ENCODE assay signal across 22 cellular contexts in the genomic region with DNA sequence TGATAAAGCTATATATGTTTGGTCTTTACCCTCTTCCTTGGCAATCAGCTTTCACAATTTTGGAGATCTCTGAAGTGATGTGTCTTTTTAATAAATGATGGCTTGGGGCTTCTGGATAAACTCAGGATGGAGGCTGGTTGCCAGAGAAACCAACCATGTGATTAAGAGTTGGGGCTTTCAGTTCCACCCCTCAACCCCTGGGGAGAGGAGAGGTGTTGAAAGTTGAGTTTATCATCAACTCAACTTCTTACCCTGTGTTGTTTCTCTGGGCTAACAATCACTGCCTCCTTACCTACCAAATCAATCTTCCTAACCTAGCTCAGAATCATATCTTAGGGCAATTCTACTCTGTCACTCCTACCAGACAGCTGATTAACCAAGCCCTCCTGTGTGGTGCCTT.
DNase-seq lines count a peak whose midpoint lies in the region; ATAC-seq and TF ChIP-seq lines count a peak whose summit lies in the region.
"Had no signal": no experiment of that assay in that cellular context is flagged by ENCODE, and none has a peak within 500 bp of the region (broad histone marks: within the 10 kb centered on the region; RNA-seq: fewer than 3 reads in every experiment).

No MANE protein-coding gene starts in this region.

- POLR2A ChIA-PET in CD8-positive, alpha-beta T cell (lab: Charles Lee): no interaction called here

- CTCF ChIA-PET in CD8-positive, alpha-beta T cell (lab: Charles Lee): no interaction called here

- no peaks in the 10 kb centered on the region for H3K36me3 Mint-ChIP-seq in osteocyte (ENCODE audit: unreplicated experiment)
- H3K36me3 Mint-ChIP-seq in CD8-positive, alpha-beta T cell: no peaks in the 10 kb centered on the region
- H3K36me3 Mint-ChIP-seq: activated naive CD8-positive, alpha-beta T cell treated with anti-CD3 and anti-CD28 coated beads, Interleukin-2, amount 10 ng/mL, durations not matched to agents 7 days and 5 days; WTC11 had no signal

- no peaks in the 10 kb centered on the region for H3K36me3 ChIP-seq in OCI-LY3 (replicated peaks; ENCODE audit: low read depth, low read length)
- no peaks in the 10 kb centered on the region for H3K36me3 ChIP-seq in CD8-positive, alpha-beta T cell (ENCODE audit: insufficient read depth, low read length)
- H3K36me3 ChIP-seq: breast epithelium, prostate gland had no signal

- H2AFZ ChIP-seq in OCI-LY3 (ENCODE audit: low read depth, low read length): no peak overlapping the region

- no peaks in the 10 kb centered on the region for H3K4me1 Mint-ChIP-seq in osteocyte (ENCODE audit: unreplicated experiment)
- no peaks in the 10 kb centered on the region for H3K4me1 Mint-ChIP-seq in CD8-positive, alpha-beta T cell (ENCODE audit: low read depth)
- H3K4me1 Mint-ChIP-seq: activated naive CD8-positive, alpha-beta T cell treated with anti-CD3 and anti-CD28 coated beads, Interleukin-2, amount 10 ng/mL, durations not matched to agents 7 days and 5 days; B cell; nephron had no signal

- H3K79me2 ChIP-seq in OCI-LY3 (ENCODE audit: low read length): no peaks in the 10 kb centered on the region

- DNase-seq in posterior cingulate gyrus (no peak), osteocyte (ENCODE audit: extremely low spot score, unreplicated experiment) (no peak), LoVo (ENCODE audit: low spot score) (no peak)
- no peak for DNase-seq in CD8-positive, alpha-beta T cell
- DNase-seq: activated CD8-positive, alpha-beta T cell treated with anti-CD3 and anti-CD28 coated beads, Interleukin-2, amount 10 ng/mL, durations not matched to agents 7 days and 5 days; activated naive CD8-positive, alpha-beta T cell treated with anti-CD3 and anti-CD28 coated beads, Interleukin-2, amount 10 ng/mL, durations not matched to agents 7 days and 5 days; DMS53; NCI-H2029 treated with DMSO at 0.1 percent for 48 hours; Right ventricle myocardium superior had no signal

- no peak overlapping the region for H3K27ac ChIP-seq in OCI-LY3 (ENCODE audit: low read length)
- H3K27ac ChIP-seq in CD8-positive, alpha-beta T cell (ENCODE audit: low read depth, low read length): no peak overlapping the region
- H3K27ac ChIP-seq: breast epithelium, epithelial cell of prostate, prostate gland had no signal

- peaks cover 3% of the 10 kb centered on the region for H3K9me3 Mint-ChIP-seq in osteocyte (ENCODE audit: unreplicated experiment)
- H3K9me3 Mint-ChIP-seq in CD8-positive, alpha-beta T cell: peaks cover 9% of the 10 kb centered on the region
- H3K9me3 Mint-ChIP-seq: activated naive CD8-positive, alpha-beta T cell treated with anti-CD3 and anti-CD28 coated beads, Interleukin-2, amount 10 ng/mL, durations not matched to agents 7 days and 5 days; nephron had no signal

- no peak overlapping the region for H3K4me3 Mint-ChIP-seq in osteocyte (ENCODE audit: unreplicated experiment)
- no peak overlapping the region for H3K4me3 Mint-ChIP-seq in CD8-positive, alpha-beta T cell
- H3K4me3 Mint-ChIP-seq: activated CD8-positive, alpha-beta T cell treated with anti-CD3 and anti-CD28 coated beads, Interleukin-2, amount 10 ng/mL, durations not matched to agents 7 days and 5 days; activated naive CD8-positive, alpha-beta T cell treated with anti-CD3 and anti-CD28 coated beads, Interleukin-2, amount 10 ng/mL, durations not matched to agents 7 days and 5 days; B cell; dendritic cell treated with granulocyte-macrophage colony-stimulating factor and Interleukin-4, amounts not matched to agents 40 ng/mL and 50 ng/mL, for 4 days; nephron; T-helper 1 cell treated with Interleukin-12 subunit alpha and Interleukin-12 subunit beta and Interleukin-4 antibody, amounts not matched to agents 30 μg/mL and 1 μg/mL, for 36 hours; WTC11 had no signal

- ATAC-seq in GM18909 (IDR thresholded peaks at IDR 0.05; ENCODE audit: poor library complexity, unreplicated experiment) (peak; percentile 80), GM21786 (IDR thresholded peaks at IDR 0.05; ENCODE audit: unreplicated experiment) (peak; percentile 74), HG03108 (IDR thresholded peaks at IDR 0.05; ENCODE audit: unreplicated experiment) (peak; percentile 41)
- no peak for ATAC-seq in CD8-positive, alpha-beta T cell
- ATAC-seq: activated CD8-positive, alpha-beta T cell treated with anti-CD3 and anti-CD28 coated beads, Interleukin-2, amount 10 ng/mL, durations not matched to agents 7 days and 5 days; WTC11 had no signal

- no peak overlapping the region for H3K27ac Mint-ChIP-seq in osteocyte (ENCODE audit: unreplicated experiment)
- no peak overlapping the region for H3K27ac Mint-ChIP-seq in CD8-positive, alpha-beta T cell
- H3K27ac Mint-ChIP-seq: activated CD8-positive, alpha-beta T cell treated with anti-CD3 and anti-CD28 coated beads, Interleukin-2, amount 10 ng/mL, durations not matched to agents 7 days and 5 days; activated naive CD8-positive, alpha-beta T cell treated with anti-CD3 and anti-CD28 coated beads, Interleukin-2, amount 10 ng/mL, durations not matched to agents 7 days and 5 days; B cell; dendritic cell treated with granulocyte-macrophage colony-stimulating factor and Interleukin-4, amounts not matched to agents 40 ng/mL and 50 ng/mL, for 4 days; nephron; T-helper 1 cell treated with Interleukin-12 subunit alpha and Interleukin-12 subunit beta and Interleukin-4 antibody, amounts not matched to agents 30 μg/mL and 1 μg/mL, for 36 hours; WTC11 had no signal

- no peaks in the 10 kb centered on the region for H3K27me3 Mint-ChIP-seq in osteocyte (ENCODE audit: unreplicated experiment)
- H3K27me3 Mint-ChIP-seq in CD8-positive, alpha-beta T cell (ENCODE audit: low read depth): no peaks in the 10 kb centered on the region
- H3K27me3 Mint-ChIP-seq: activated naive CD8-positive, alpha-beta T cell treated with anti-CD3 and anti-CD28 coated beads, Interleukin-2, amount 10 ng/mL, durations not matched to agents 7 days and 5 days; B cell; dendritic cell treated with granulocyte-macrophage colony-stimulating factor and Interleukin-4, amounts not matched to agents 40 ng/mL and 50 ng/mL, for 4 days had no signal

- H3K4me3 ChIP-seq in OCI-LY3 (ENCODE audit: low read length): no peak overlapping the region
- no peak overlapping the region for H3K4me3 ChIP-seq in CD8-positive, alpha-beta T cell (ENCODE audit: low read depth, low read length)
- H3K4me3 ChIP-seq: breast epithelium, prostate gland, smooth muscle cell had no signal

- peaks cover 37% of the 10 kb centered on the region for H3K4me1 ChIP-seq in OCI-LY3 (ENCODE audit: low read length)
- no peaks in the 10 kb centered on the region for H3K4me1 ChIP-seq in CD8-positive, alpha-beta T cell (ENCODE audit: insufficient read depth, low read length)
- H3K4me1 ChIP-seq: breast epithelium, prostate gland had no signal

- no peaks in the 10 kb centered on the region for H3K9me3 ChIP-seq in OCI-LY3 (ENCODE audit: insufficient read depth, low read length)
- no peaks in the 10 kb centered on the region for H3K9me3 ChIP-seq in CD8-positive, alpha-beta T cell (ENCODE audit: low read length)
- H3K9me3 ChIP-seq: breast epithelium, prostate gland had no signal

- TF ChIP-seq CTCF in OCI-LY3 (IDR thresholded peaks at IDR 0.05; ENCODE audit: low read depth, low read length) (no peak), osteocyte (IDR thresholded peaks at IDR 0.05) (no peak)
- no peak for TF ChIP-seq CTCF in CD8-positive, alpha-beta T cell (IDR thresholded peaks at IDR 0.05)

- H4K20me1 ChIP-seq in OCI-LY3 (ENCODE audit: insufficient read depth, low read length): no peaks in the 10 kb centered on the region

- H3K4me2 ChIP-seq in OCI-LY3 (ENCODE audit: low read length): peak overlapping the region; percentile 39
- H3K4me2 ChIP-seq: smooth muscle cell had no signal

- no peak overlapping the region for H3K9ac ChIP-seq in OCI-LY3 (ENCODE audit: low read length)

- H3K27me3 ChIP-seq in OCI-LY3 (ENCODE audit: low read depth, low read length): no peaks in the 10 kb centered on the region
- no peaks in the 10 kb centered on the region for H3K27me3 ChIP-seq in CD8-positive, alpha-beta T cell (ENCODE audit: insufficient read depth, low read length)
- H3K27me3 ChIP-seq: breast epithelium had no signal

- intact Hi-C loops in posterior cingulate gyrus (cut with DNase I): no loop called here
- intact Hi-C loops in CD8-positive, alpha-beta T cell (cut with DNase I, micrococcal nuclease): no loop called here
